Comparison of ENCODE assay signal across 27 cellular contexts in the genomic region with DNA sequence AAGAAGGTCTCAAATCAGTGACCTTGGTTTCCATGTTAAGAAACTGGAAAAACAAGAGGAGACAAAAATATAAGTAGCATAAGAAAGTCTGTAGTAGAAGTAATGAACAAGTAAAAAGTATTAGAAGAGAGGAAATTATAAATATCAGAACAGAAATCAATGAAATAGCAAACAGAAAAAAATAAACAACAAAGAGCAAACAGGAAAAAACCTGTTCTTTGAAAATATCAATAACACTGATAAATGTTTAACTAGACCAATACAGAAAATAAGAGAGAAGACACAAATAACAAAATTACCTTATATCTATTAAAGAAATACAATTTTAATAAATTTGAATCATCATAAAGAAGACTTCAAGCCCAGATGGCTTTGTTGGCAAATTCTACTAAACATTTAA.
"Had no signal": no experiment of that assay in that cellular context is flagged by ENCODE, and none has a peak within 500 bp of the region (broad histone marks: within the 10 kb centered on the region; RNA-seq: fewer than 3 reads in every experiment).

No MANE protein-coding gene starts in this region.

- H3K36me3 ChIP-seq: left lung, neutrophil, prostate gland, sigmoid colon, tibial nerve, uterus had no signal

- DNase-seq: hippocampal formation; kidney; left colon; left lung; mesendoderm; naive B cell; natural killer cell; nephron progenitor cell; occipital lobe; retina; right cardiac atrium; sigmoid colon; stimulated activated CD4-positive, alpha-beta T cell treated with anti-CD3 and anti-CD28 coated beads, Interleukin-1b, Interleukin-23, amount 100 ng/mL, for 48 hours; stimulated activated CD4-positive, alpha-beta T cell treated with anti-CD3 and anti-CD28 coated beads, Interleukin-2, amount 100 ng/mL, for 48 hours; stimulated activated CD4-positive, alpha-beta T cell treated with anti-CD3 and anti-CD28 coated beads, Interleukin-4, amount 100 ng/mL, for 4 hours; stimulated activated CD8-positive, alpha-beta memory T cell treated with anti-CD3 and anti-CD28 coated beads, Interleukin-4, amount 100 ng/mL, for 48 hours; stimulated activated naive CD4-positive, alpha-beta T cell treated with Interleukin-2 at 50 U/mL for 16 hours; stimulated activated naive CD8-positive, alpha-beta T cell treated with anti-CD3 and anti-CD28 coated beads, Interleukin-15, amount 100 ng/mL, for 72 hours; substantia nigra; uterus had no signal

- H3K4me1 ChIP-seq: left lung, prostate gland, sigmoid colon, tibial nerve, uterus had no signal

- ATAC-seq: left colon; left lung; natural killer cell; right cardiac atrium; stimulated activated memory B cell treated with anti-CD40 and anti-IgM and Interleukin-4, amounts not matched to agents 10 μg/mL and 1 μg/mL and 100 μg/mL, for 72 hours; stimulated activated naive CD8-positive, alpha-beta T cell treated with anti-CD3 and anti-CD28 coated beads, Interleukin-15, amount 100 ng/mL, for 72 hours had no signal

- H3K9me3 ChIP-seq: prostate gland, sigmoid colon, tibial nerve, uterus had no signal

- H3K27ac ChIP-seq: left lung, neural progenitor cell, neutrophil, prostate gland, sigmoid colon, tibial nerve, uterus had no signal

- H3K4me3 ChIP-seq: left lung, lung, neural progenitor cell, prostate gland, sigmoid colon, smooth muscle cell, tibial nerve, uterus had no signal

- FAIRE-seq: kidney had no signal

- H3K27me3 ChIP-seq: left lung, neural progenitor cell, neutrophil, sigmoid colon, tibial nerve, uterus had no signal
